In the genomic region with DNA sequence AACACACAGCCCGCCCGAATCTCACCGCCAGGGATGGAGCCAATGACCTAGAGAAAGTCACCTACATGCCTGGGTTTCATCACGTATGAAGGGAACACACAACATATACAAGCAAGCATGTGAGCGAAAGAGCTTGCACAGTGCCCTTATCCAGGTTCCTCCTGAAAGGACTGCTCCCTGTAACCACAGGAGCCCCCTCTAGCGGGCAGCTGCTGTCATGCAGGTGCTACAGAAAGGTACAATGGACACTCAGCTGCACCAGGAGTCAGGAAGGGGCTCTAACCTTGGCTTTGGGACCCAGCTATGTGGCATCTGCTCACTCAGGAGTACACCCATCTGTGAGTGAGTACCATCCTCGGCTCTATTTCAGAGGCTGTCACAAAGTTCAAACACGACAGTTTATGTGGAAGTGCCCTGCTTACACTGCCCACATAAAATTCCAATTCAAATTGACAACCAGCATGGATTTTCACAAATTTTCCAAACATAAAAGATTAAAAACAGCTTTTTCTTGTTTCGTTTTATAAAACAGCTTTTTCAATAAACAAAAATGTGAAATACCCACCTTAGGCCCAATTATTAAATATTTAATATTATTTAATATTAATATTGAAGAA, we compare ENCODE assay signal across 8 cellular contexts. TPM values are rescaled to one million over a fixed set of nuclear protein-coding genes. Genes with fewer than 3 reads are reported as not detected.
A peak's percentile ranks its signal among the peaks of the same experiment; 100 is the strongest.
DNase-seq lines count a peak whose midpoint lies in the region; ATAC-seq and TF ChIP-seq lines count a peak whose summit lies in the region.

No MANE protein-coding gene starts in this region.

- H3K9me3 ChIP-seq in BE2C (no peaks in the 10 kb centered on the region), HAP-1 (0 out of 2 replicates have a peak, but pooled peaks cover 3% of the 10 kb centered on the region), NT2/D1 (ENCODE audit: insufficient read depth, low read length) (no peaks in the 10 kb centered on the region), tibial artery (no peaks in the 10 kb centered on the region)

- ATAC-seq in HG03520 (IDR thresholded peaks at IDR 0.05; ENCODE audit: unreplicated experiment) = no peak

- H3K36me3 ChIP-seq in BE2C (peaks cover 47% of the 10 kb centered on the region), HAP-1 (replicated peaks) (peaks cover 45% of the 10 kb centered on the region), NT2/D1 (ENCODE audit: insufficient read depth, insufficient read length, low read length) (peaks cover 49% of the 10 kb centered on the region), tibial artery (peaks cover 40 to 48% (median 43%) of the 10 kb centered on the region in 3 donors)

- intact Hi-C loops in tibial artery (cut with DNase I; ENCODE audit: low total_unique reads) = no loop called here

- H3K4me1 ChIP-seq in BE2C (no peaks in the 10 kb centered on the region; the same call in 1 of the 2 replicates), HAP-1 (peaks cover 6% of the 10 kb centered on the region; the same call in 1 of the 2 replicates), NT2/D1 (ENCODE audit: insufficient read depth, insufficient read length) (no peaks in the 10 kb centered on the region), tibial artery (peaks cover 0 to 15% (median 11%) of the 10 kb centered on the region in 4 donors)

- H3K27ac ChIP-seq in tibial artery = no peak overlapping the region

- H3K4me3 ChIP-seq in BE2C (ENCODE audit: low read depth, low read length) (no peak overlapping the region), HAP-1 (no peak overlapping the region), NT2/D1 (ENCODE audit: insufficient read length, low read depth) (no peak overlapping the region), tibial artery (no peak overlapping the region)

- no peak overlapping the region for H3K9ac ChIP-seq in NT2/D1 (ENCODE audit: insufficient read length, low read depth)

- TF ChIP-seq CTCF in BE2C (IDR thresholded peaks at IDR 0.05; ENCODE audit: low read depth, low read length) (peak; percentile 98), tibial artery (IDR thresholded peaks at IDR 0.05) (peak; percentile 41 to 68)

- H3K27me3 ChIP-seq in BE2C (no peaks in the 10 kb centered on the region), HAP-1 (ENCODE audit: low read depth) (no peaks in the 10 kb centered on the region), NT2/D1 (ENCODE audit: insufficient read depth, insufficient read length) (no peaks in the 10 kb centered on the region), tibial artery (no peaks in the 10 kb centered on the region)

- DNase-seq in BE2C (peak; percentile 84), HAP-1 (ENCODE audit: low spot score in 2 of 2) (peak; percentile 47 to 88), NT2/D1 (ENCODE audit: low read depth, low spot score) (peak; percentile 57), activated T-cell treated with anti-CD3 and anti-CD28 coated beads for 24 hours (ENCODE audit: low read depth) (peak; percentile 41), fibroblast of gingiva (ENCODE audit: low read depth) (peak; percentile 27), occipital lobe (lab: John Stamatoyannopoulos, UW) (peak; percentile 17), tibial artery (peak; percentile 65 to 72)

- in situ Hi-C loops in HAP-1 (cut with MboI; ENCODE audit: low sequenced_read_pairs) = no loop called here

RNA-seq across cellular contexts. Expression of a gene that starts 3.5 kb away (rescaled TPM):
- 80.3 TPM for polyA plus RNA-seq in BE2C (2012; ENCODE audit: insufficient read depth, insufficient read length, low read depth)
- total RNA-seq in occipital lobe = 72.4 TPM

RNA-seq across cellular contexts. Expression of a gene that starts 8.6 kb away (rescaled TPM):
- 0.29 TPM for polyA plus RNA-seq in BE2C (2012; ENCODE audit: insufficient read depth, insufficient read length, low read depth)
- not detected for total RNA-seq in occipital lobe

RNA-seq across cellular contexts. Expression of a gene that starts 31.7 kb away (rescaled TPM):
- polyA plus RNA-seq in BE2C (2012; ENCODE audit: insufficient read depth, insufficient read length, low read depth) = not detected
- not detected for total RNA-seq in occipital lobe

Comparison
In these comparisons a context has a peak if more than half of its experiments do, and no peak if none do; other contexts are left out.
1. DNase-seq: peak in every context shown above with its lines; median percentile 84 in BE2C; 68 in tibial artery; 68 in HAP-1; 57 in NT2/D1; 41 in activated T-cell treated with anti-CD3 and anti-CD28 coated beads for 24 hours; 27 in fibroblast of gingiva; 17 in occipital lobe.